1 cellular context compared by ENCODE assay signal in genomic region chr11:63212742-63213141, GRCh38.
TF ChIP-seq lines count a peak whose summit lies in the region.

No MANE protein-coding gene starts in this region.

TF ChIP-seq in K562, 482 proteins besides CTCF, POLR2A, EP300 and RAD21 (continued from another document):
- TF ChIP-seq PBX2 (CRISPR knock-in tag; IDR thresholded peaks at IDR 0.05; ENCODE audit: low read depth): no peak
- TF ChIP-seq PBX2 (tag; conservative IDR thresholded peaks at IDR 0.05; ENCODE audit: low read depth): no peak
- TF ChIP-seq ZNF239 (CRISPR knock-in tag; IDR thresholded peaks at IDR 0.05): no peak
- no peak for TF ChIP-seq PHF8 (IDR thresholded peaks at IDR 0.05; ENCODE audit: borderline replicate concordance, low read length)
- TF ChIP-seq ZNF586 (CRISPR knock-in tag; conservative IDR thresholded peaks at IDR 0.05): no peak
- TF ChIP-seq DACH1 (IDR thresholded peaks at IDR 0.05; ENCODE audit: partially characterized antibody): no peak
- no peak for TF ChIP-seq ETV6 (IDR thresholded peaks at IDR 0.05; ENCODE audit: borderline replicate concordance in 1 of 2, low read depth in 2 of 2, low read length in 1 of 2)
- TF ChIP-seq ETV6 (CRISPR knock-in tag; IDR thresholded peaks at IDR 0.05; ENCODE audit: borderline replicate concordance): no peak
- no peak for TF ChIP-seq RREB1 (CRISPR knock-in tag; IDR thresholded peaks at IDR 0.05)
